ENCODE assay signal across 2 cellular contexts in genomic region chr11:69614085-69614484, GRCh38.
TF ChIP-seq lines count a peak whose summit lies in the region.

No MANE protein-coding gene starts in this region.

TF ChIP-seq in IMR-90, 13 proteins besides CTCF, POLR2A, EP300 and RAD21:
- TF ChIP-seq BHLHE40 (IDR thresholded peaks at IDR 0.05; ENCODE audit: low read depth, low read length) (no peak), MXI1 (IDR thresholded peaks at IDR 0.05; ENCODE audit: borderline replicate concordance, low read depth, low read length) (no peak), SMC3 (IDR thresholded peaks at IDR 0.05; ENCODE audit: low read depth, low read length) (no peak), FOS (IDR thresholded peaks at IDR 0.05; ENCODE audit: low read depth, low read length) (no peak), CEBPB (IDR thresholded peaks at IDR 0.05; ENCODE audit: low read depth, low read length) (no peak), CHD1 (IDR thresholded peaks at IDR 0.05; ENCODE audit: low read depth, low read length) (no peak), RCOR1 (IDR thresholded peaks at IDR 0.05; ENCODE audit: insufficient replicate concordance, low read length) (no peak), MAFK (IDR thresholded peaks at IDR 0.05; ENCODE audit: low read depth, low read length) (no peak), NFE2L2 (IDR thresholded peaks at IDR 0.05; ENCODE audit: low read depth, low read length) (no peak), RFX5 (IDR thresholded peaks at IDR 0.05; ENCODE audit: low read depth, low read length) (no peak), USF2 (IDR thresholded peaks at IDR 0.05; ENCODE audit: low read depth, low read length) (no peak), ELK1 (IDR thresholded peaks at IDR 0.05; ENCODE audit: borderline replicate concordance, low read depth, low read length) (no peak), MAZ (IDR thresholded peaks at IDR 0.05; ENCODE audit: borderline replicate concordance, low read depth, low read length) (no peak)

TF ChIP-seq in H1, 55 proteins besides CTCF, POLR2A, EP300 and RAD21:
- TF ChIP-seq BACH1 (IDR thresholded peaks at IDR 0.05; ENCODE audit: low read length) (no peak), RXRA (IDR thresholded peaks at IDR 0.05; ENCODE audit: insufficient read depth, low read depth, low read length) (no peak), RNF2 (IDR thresholded peaks at IDR 0.05; ENCODE audit: borderline replicate concordance, low read depth, low read length, missing control alignments, poor library complexity, severe bottlenecking) (no peak), USF2 (IDR thresholded peaks at IDR 0.05; ENCODE audit: low read length) (no peak), YY1 (IDR thresholded peaks at IDR 0.05; ENCODE audit: low read depth, low read length) (no peak), SP4 (IDR thresholded peaks at IDR 0.05; ENCODE audit: low read length) (no peak), E2F6 (IDR thresholded peaks at IDR 0.05) (no peak), HDAC6 (IDR thresholded peaks at IDR 0.05; ENCODE audit: low read depth, low read length) (no peak)
